9 cellular contexts compared by ENCODE assay signal in genomic region chr3:3015472-3016089, GRCh38.
A peak's percentile ranks its signal among the peaks of the same experiment; 100 is the strongest.
DNase-seq lines count a peak whose midpoint lies in the region; ATAC-seq and TF ChIP-seq lines count a peak whose summit lies in the region.
"Had no signal": no experiment of that assay in that cellular context is flagged by ENCODE, and none has a peak within 500 bp of the region (broad histone marks: within the 10 kb centered on the region; RNA-seq: fewer than 3 reads in every experiment).

No MANE protein-coding gene starts in this region.

- intact Hi-C loops in esophagus muscularis mucosa (cut with DNase I) (loop anchor here (10.0 kb wide), 1 partner anchor 1931 kb away; no protein-coding TSS in a partner anchor), psoas muscle (cut with DNase I) (no loop called here)

- no peak overlapping the region for H3K27ac ChIP-seq in esophagus muscularis mucosa (replicated peaks in 1 of 4)
- no peak overlapping the region for H3K27ac ChIP-seq in psoas muscle
- H3K27ac ChIP-seq in effector memory CD4-positive, alpha-beta T cell (ENCODE audit: insufficient read depth, low read length, poor library complexity, severe bottlenecking): no peak overlapping the region
- H3K27ac ChIP-seq: BLaER1 treated with 17β-estradiol and CSF1 and Interleukin-3, amounts not matched to agents 10 nM and 100 nM had no signal

- H3K4me3 ChIP-seq in esophagus muscularis mucosa: no peak overlapping the region
- H3K4me3 ChIP-seq in psoas muscle: no peak overlapping the region
- no peak overlapping the region for H3K4me3 ChIP-seq in effector memory CD4-positive, alpha-beta T cell (ENCODE audit: insufficient read depth, low read depth, low read length, poor library complexity, severe bottlenecking)
- H3K4me3 ChIP-seq: BLaER1 treated with 17β-estradiol and CSF1 and Interleukin-3, amounts not matched to agents 10 nM and 100 nM had no signal

- H3K27me3 ChIP-seq in esophagus muscularis mucosa: peaks cover 0 to 4% (median 0%) of the 10 kb centered on the region in 4 donors
- H3K27me3 ChIP-seq in psoas muscle (ENCODE audit: insufficient read depth in 3 of 3, low read length in 2 of 3): no peaks in the 10 kb centered on the region
- no peaks in the 10 kb centered on the region for H3K27me3 ChIP-seq in effector memory CD4-positive, alpha-beta T cell (replicated peaks; ENCODE audit: control insufficient read depth, insufficient read depth, low read length, poor library complexity, severe bottlenecking)
- H3K27me3 ChIP-seq: BLaER1 treated with 17β-estradiol and CSF1 and Interleukin-3, amounts not matched to agents 10 nM and 100 nM had no signal

- no peaks in the 10 kb centered on the region for H3K4me1 ChIP-seq in esophagus muscularis mucosa
- no peaks in the 10 kb centered on the region for H3K4me1 ChIP-seq in psoas muscle
- no peaks in the 10 kb centered on the region for H3K4me1 ChIP-seq in effector memory CD4-positive, alpha-beta T cell (ENCODE audit: control insufficient read depth, insufficient read depth, low read length, poor library complexity, severe bottlenecking)
- H3K4me1 ChIP-seq: BLaER1 treated with 17β-estradiol and CSF1 and Interleukin-3, amounts not matched to agents 10 nM and 100 nM had no signal

- WGBS in esophagus muscularis mucosa: 41% methylated on average over 5 of the region's 5 CpGs
- 46 to 55% (median 47%) methylated on average over 5 of the region's 5 CpGs for WGBS in psoas muscle, 3 donors

- TF ChIP-seq CTCF in esophagus muscularis mucosa (IDR thresholded peaks at IDR 0.05) (peak in 2 of 3 experiments; percentile 20 to 38), psoas muscle (IDR thresholded peaks at IDR 0.05) (peak; percentile 22)

- peak; percentile 17 for DNase-seq in NOMO-1 treated with DMSO at 0.1 percent for 48 hours (lab: John Stamatoyannopoulos, UW; ENCODE audit: unreplicated experiment)
- DNase-seq in NOMO-1 treated with dmso at 0.1 percent for 144 hours (lab: John Stamatoyannopoulos, UW; ENCODE audit: unreplicated experiment): no peak
- peak; percentile 79 for DNase-seq in NCI-H82 (lab: John Stamatoyannopoulos, UW)
- DNase-seq in esophagus muscularis mucosa (ENCODE audit: extremely low spot score): no peak
- no peak for DNase-seq in psoas muscle
- no peak for DNase-seq in effector memory CD4-positive, alpha-beta T cell
- DNase-seq in NCI-H2196 treated with DMSO at 0.1 percent for 48 hours (lab: John Stamatoyannopoulos, UW; ENCODE audit: unreplicated experiment): no peak

- H3K9me3 ChIP-seq in esophagus muscularis mucosa (no peaks in the 10 kb centered on the region), psoas muscle (no peaks in the 10 kb centered on the region)
- no peaks in the 10 kb centered on the region for H3K9me3 ChIP-seq in effector memory CD4-positive, alpha-beta T cell (ENCODE audit: control insufficient read depth, low read length)
- H3K9me3 ChIP-seq: BLaER1 treated with 17β-estradiol and CSF1 and Interleukin-3, amounts not matched to agents 10 nM and 100 nM had no signal

- H3K36me3 ChIP-seq in esophagus muscularis mucosa (no peaks in the 10 kb centered on the region), psoas muscle (ENCODE audit: insufficient read depth in 1 of 2, low read depth in 1 of 2) (no peaks in the 10 kb centered on the region)
- H3K36me3 ChIP-seq in effector memory CD4-positive, alpha-beta T cell (ENCODE audit: control insufficient read depth, insufficient read depth, low read length): no peaks in the 10 kb centered on the region
- H3K36me3 ChIP-seq: BLaER1 treated with 17β-estradiol and CSF1 and Interleukin-3, amounts not matched to agents 10 nM and 100 nM had no signal

- ATAC-seq in HG03108 (IDR thresholded peaks at IDR 0.05; ENCODE audit: unreplicated experiment) (peak; percentile 79), psoas muscle (no peak)

- TF ChIP-seq POLR2A in esophagus muscularis mucosa (IDR thresholded peaks at IDR 0.05; ENCODE audit: low read depth): no peak

- no peak for TF ChIP-seq EP300 in esophagus muscularis mucosa (IDR thresholded peaks at IDR 0.05)

Comparison
In these comparisons a context has a peak if more than half of its experiments do, and no peak if none do; other contexts are left out.
1. DNase-seq: peak in NOMO-1 treated with DMSO at 0.1 percent for 48 hours (single experiment) and NCI-H82 (single experiment); none in NOMO-1 treated with dmso at 0.1 percent for 144 hours (single experiment), esophagus muscularis mucosa (single experiment), psoas muscle (0 of 2), effector memory CD4-positive, alpha-beta T cell (0 of 3) and NCI-H2196 treated with DMSO at 0.1 percent for 48 hours (single experiment).